In the genomic region with DNA sequence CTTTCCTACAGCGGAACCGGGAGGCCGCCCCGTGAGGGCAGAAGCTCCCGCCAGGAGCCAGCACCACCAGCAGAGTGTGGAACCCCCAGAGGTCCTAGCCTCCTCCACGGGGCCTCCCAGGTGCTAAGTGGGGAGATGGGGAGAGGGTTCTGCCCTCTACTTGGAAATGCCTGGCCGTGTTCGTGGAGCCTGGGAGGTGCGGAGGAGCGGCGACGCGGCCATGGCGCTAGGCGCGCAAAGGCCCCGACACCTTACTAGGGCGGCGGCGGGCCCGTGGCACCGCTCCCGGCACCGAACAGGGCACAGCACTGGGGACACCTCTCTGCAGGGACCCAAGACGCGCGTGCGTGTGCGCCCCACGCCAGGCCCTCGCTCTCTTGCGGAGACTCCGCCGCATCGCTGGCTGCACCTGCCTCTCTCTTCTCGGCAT, we compare ENCODE assay signal across 15 cellular contexts. TPM values are rescaled to one million over a fixed set of nuclear protein-coding genes. Genes with fewer than 3 reads are reported as not detected.
DNase-seq lines count a peak whose midpoint lies in the region; TF ChIP-seq lines count a peak whose summit lies in the region.
"Had no signal": no experiment of that assay in that cellular context is flagged by ENCODE, and none has a peak within 500 bp of the region (broad histone marks: within the 10 kb centered on the region; RNA-seq: fewer than 3 reads in every experiment).

No MANE protein-coding gene starts in this region.

- CTCF ChIA-PET in activated CD4-positive, alpha-beta T cell treated with anti-CD3 and anti-CD28 coated beads, Interleukin-2, amount 10 ng/mL, durations not matched to agents 7 days and 5 days (lab: Charles Lee), result interaction anchor here (0.6 kb wide), 1 partner anchor 455 kb away, joined by 4 read pairs; no protein-coding TSS in a partner anchor

- no peak for TF ChIP-seq CTCF in spleen (IDR thresholded peaks at IDR 0.05 in 8 of 11, conservative IDR thresholded peaks at IDR 0.05 in 3 of 11)

- no peaks in the 10 kb centered on the region for H3K36me3 ChIP-seq in spleen
- H3K36me3 ChIP-seq: tibial artery had no signal

- H3K27me3 ChIP-seq in spleen (replicated peaks in 1 of 7), result peaks cover 0 to 86% (median 50%) of the 10 kb centered on the region in 7 donors

- H3K9me3 Mint-ChIP-seq in activated CD4-positive, alpha-beta T cell treated with anti-CD3 and anti-CD28 coated beads, Interleukin-2, amount 10 ng/mL, durations not matched to agents 7 days and 5 days, result no peaks in the 10 kb centered on the region
- H3K9me3 Mint-ChIP-seq in T-helper 2 cell treated with Interferon-gamma antibody and Interleukin-4, amounts not matched to agents 5 μg/mL and 100 μg/mL, for 36 hours, result no peaks in the 10 kb centered on the region

- DNase-seq in activated CD4-positive, alpha-beta T cell treated with anti-CD3 and anti-CD28 coated beads, Interleukin-2, amount 10 ng/mL, durations not matched to agents 7 days and 5 days, result no peak
- DNase-seq in activated CD4-positive, alpha-beta T cell treated with anti-CD3 and anti-CD28 coated beads for 4 hours, result no peak
- DNase-seq in T-helper 2 cell treated with Interferon-gamma antibody and Interleukin-4, amounts not matched to agents 5 μg/mL and 100 μg/mL, for 36 hours (ENCODE audit: low spot score), result no peak
- DNase-seq in spleen (peak; percentile 84), NCI-H774 (lab: John Stamatoyannopoulos, UW) (no peak), activated gamma-delta T cell treated with Interleukin-2 at 50 U/mL for 16 hours (no peak)
- no peak for DNase-seq in stimulated activated CD4-positive, alpha-beta T cell treated with anti-CD3 and anti-CD28 coated beads, Interleukin-2, amount 100 ng/mL, for 24 hours
- DNase-seq: activated CD4-positive, alpha-beta T cell treated with anti-CD3 and anti-CD28 coated beads, Interleukin-2, amount 50 U/mL, for 1 hour; activated naive CD4-positive, alpha-beta T cell; naive B cell; PC-3; T-helper 17 cell; tibial artery had no signal

- intact Hi-C loops in spleen (cut with DNase I; ENCODE audit: low total_unique reads), result loop anchor here (10.0 kb wide), 1 partner anchor 593 kb away; no protein-coding TSS in a partner anchor

- WGBS in spleen, 5 donors, result 16 to 28% (median 20%) methylated on average over 13 to 36 of the region's 36 CpGs

- H3K27ac Mint-ChIP-seq in activated CD4-positive, alpha-beta T cell treated with anti-CD3 and anti-CD28 coated beads, Interleukin-2, amount 10 ng/mL, durations not matched to agents 7 days and 5 days, result no peak overlapping the region
- H3K27ac Mint-ChIP-seq in T-helper 2 cell treated with Interferon-gamma antibody and Interleukin-4, amounts not matched to agents 5 μg/mL and 100 μg/mL, for 36 hours, result no peak overlapping the region
- H3K27ac Mint-ChIP-seq: naive B cell, T-helper 17 cell had no signal

- POLR2A ChIA-PET in activated CD4-positive, alpha-beta T cell treated with anti-CD3 and anti-CD28 coated beads, Interleukin-2, amount 10 ng/mL, durations not matched to agents 7 days and 5 days (lab: Charles Lee), result no interaction called here

- TF ChIP-seq POLR2A in spleen (IDR thresholded peaks at IDR 0.05), result no peak

- H3K4me3 Mint-ChIP-seq in activated CD4-positive, alpha-beta T cell treated with anti-CD3 and anti-CD28 coated beads, Interleukin-2, amount 10 ng/mL, durations not matched to agents 7 days and 5 days, result peak overlapping the region; percentile 43
- H3K4me3 Mint-ChIP-seq in T-helper 2 cell treated with Interferon-gamma antibody and Interleukin-4, amounts not matched to agents 5 μg/mL and 100 μg/mL, for 36 hours, result peak overlapping the region; percentile 68

- H3K4me1 ChIP-seq in spleen, result peaks cover 0 to 43% (median 19%) of the 10 kb centered on the region in 6 donors

- no peaks in the 10 kb centered on the region for H3K36me3 Mint-ChIP-seq in activated CD4-positive, alpha-beta T cell treated with anti-CD3 and anti-CD28 coated beads, Interleukin-2, amount 10 ng/mL, durations not matched to agents 7 days and 5 days (ENCODE audit: low read depth)
- H3K36me3 Mint-ChIP-seq in T-helper 2 cell treated with Interferon-gamma antibody and Interleukin-4, amounts not matched to agents 5 μg/mL and 100 μg/mL, for 36 hours (ENCODE audit: low read depth), result no peaks in the 10 kb centered on the region

- peaks cover 77% of the 10 kb centered on the region for H3K27me3 Mint-ChIP-seq in activated CD4-positive, alpha-beta T cell treated with anti-CD3 and anti-CD28 coated beads, Interleukin-2, amount 10 ng/mL, durations not matched to agents 7 days and 5 days
- peaks cover 66% of the 10 kb centered on the region for H3K27me3 Mint-ChIP-seq in T-helper 2 cell treated with Interferon-gamma antibody and Interleukin-4, amounts not matched to agents 5 μg/mL and 100 μg/mL, for 36 hours (ENCODE audit: low read depth)

- H3K4me1 Mint-ChIP-seq in activated CD4-positive, alpha-beta T cell treated with anti-CD3 and anti-CD28 coated beads, Interleukin-2, amount 10 ng/mL, durations not matched to agents 7 days and 5 days, result peaks cover 14% of the 10 kb centered on the region
- peaks cover 12% of the 10 kb centered on the region for H3K4me1 Mint-ChIP-seq in T-helper 2 cell treated with Interferon-gamma antibody and Interleukin-4, amounts not matched to agents 5 μg/mL and 100 μg/mL, for 36 hours (ENCODE audit: low read depth)

- H3K9me3 ChIP-seq in iPS-18c (ENCODE audit: control insufficient read depth, insufficient read depth, low read length), result no peaks in the 10 kb centered on the region
- no peaks in the 10 kb centered on the region for H3K9me3 ChIP-seq in spleen
- H3K9me3 ChIP-seq: tibial artery had no signal

- peak overlapping the region; percentile 55 for H3K4me3 ChIP-seq in iPS-18c (ENCODE audit: insufficient read depth, low read depth, low read length)
- peak overlapping the region in 7 of 8 donors; percentile 22 to 63 (median 29) for H3K4me3 ChIP-seq in spleen

- peak overlapping the region in 3 of 8 donors; percentile 7 to 72 (median 66) for H3K27ac ChIP-seq in spleen
- H3K27ac ChIP-seq: tibial artery had no signal

RNA-seq across cellular contexts. Expression of gene CACNA1E, which starts 1.3 kb away (rescaled TPM):
- total RNA-seq in activated CD4-positive, alpha-beta T cell treated with anti-CD3 and anti-CD28 coated beads, Interleukin-2, amount 10 ng/mL, durations not matched to agents 7 days and 5 days, result not detected
- 1 to 10 TPM in 5 of 7 donors, under 1 TPM in 2; 0.70 to 6.1 (median 2.0) TPM for total RNA-seq in spleen
- under 1 TPM; 0.02 to 0.09 (median 0.06) TPM for polyA plus RNA-seq in spleen
- total RNA-seq: fibroblast of lung, PC-3, T-helper 17 cell had no signal
